Comparison of ENCODE assay signal across 10 cellular contexts in the genomic region with DNA sequence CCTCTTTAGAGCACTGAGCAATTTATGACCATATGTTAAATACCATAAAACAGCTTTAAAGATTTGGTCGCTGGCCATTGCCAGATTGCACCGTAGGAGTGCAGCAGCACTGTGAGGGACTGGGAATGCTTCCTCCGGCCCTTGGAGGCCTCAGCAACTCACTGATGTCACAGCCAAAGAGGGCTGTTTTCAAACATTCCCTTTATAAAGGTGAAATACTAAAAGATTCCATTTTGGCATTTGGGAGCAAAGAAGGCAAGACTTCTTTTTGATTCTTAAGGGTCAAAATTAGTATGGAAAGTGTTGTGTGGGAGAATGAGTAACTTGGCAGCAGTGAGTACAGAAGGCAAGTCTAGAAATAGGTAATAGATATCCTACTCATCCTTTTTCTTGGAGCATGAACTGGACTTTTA.
DNase-seq lines count a peak whose midpoint lies in the region; ATAC-seq and TF ChIP-seq lines count a peak whose summit lies in the region.
"Had no signal": no experiment of that assay in that cellular context is flagged by ENCODE, and none has a peak within 500 bp of the region (broad histone marks: within the 10 kb centered on the region; RNA-seq: fewer than 3 reads in every experiment).

No MANE protein-coding gene starts in this region.

- BruUV-seq in Calu3 (replicated peaks; lab: Mats Ljungman, UMichigan), result no TSS peak

- DNase-seq in Calu3 (no peak), RPMI7951 (ENCODE audit: low read depth) (peak; percentile 62), epithelial cell of prostate (ENCODE audit: low read depth, low spot score) (no peak), HEK293T (ENCODE audit: extremely low spot score) (no peak)
- DNase-seq: NCI-H2029 treated with DMSO at 0.1 percent for 48 hours had no signal

- ATAC-seq in GM21367 (IDR thresholded peaks at IDR 0.05; ENCODE audit: unreplicated experiment) (no peak), GM21360 (IDR thresholded peaks at IDR 0.05; ENCODE audit: unreplicated experiment) (no peak), HG03460 (IDR thresholded peaks at IDR 0.05; ENCODE audit: unreplicated experiment) (no peak)

- H3K36me3 ChIP-seq in rectal smooth muscle tissue (ENCODE audit: control insufficient read depth, insufficient read depth, low read length), result no peaks in the 10 kb centered on the region

- H3K36me3 Mint-ChIP-seq in Calu3 (ENCODE audit: insufficient read depth, unreplicated experiment), result peaks cover 8% of the 10 kb centered on the region

- H3K4me1 ChIP-seq in rectal smooth muscle tissue (ENCODE audit: control insufficient read depth, insufficient read depth, low read length), result peaks cover 15% of the 10 kb centered on the region

- H3K27ac ChIP-seq in epithelial cell of prostate, result peak overlapping the region; percentile 89
- peak overlapping the region; percentile 11 for H3K27ac ChIP-seq in rectal smooth muscle tissue (ENCODE audit: low read depth, low read length)

- H3K4me3 Mint-ChIP-seq in Calu3 (ENCODE audit: low read depth, unreplicated experiment), result no peak overlapping the region

- peak overlapping the region; percentile 89 for H3K27ac Mint-ChIP-seq in Calu3 (ENCODE audit: unreplicated experiment)

- intact Hi-C loops in Calu3 (cut with micrococcal nuclease; ENCODE audit: unreplicated experiment), result loop anchor here (10.0 kb wide), 1 partner anchor 441 kb away; a partner anchor contains a TSS

- no peak overlapping the region for H3K4me3 ChIP-seq in rectal smooth muscle tissue (ENCODE audit: low read length)

- CTCF ChIA-PET in Calu3 (lab: Charles Lee), result no interaction called here
- CTCF ChIA-PET in HEK293T (lab: Yijun Ruan, JAX), result no interaction called here

- no peaks in the 10 kb centered on the region for H3K27me3 Mint-ChIP-seq in Calu3 (ENCODE audit: unreplicated experiment)
- H3K27me3 Mint-ChIP-seq: activated CD4-positive, alpha-beta T cell treated with anti-CD3 and anti-CD28 coated beads, Interleukin-2, amount 10 ng/mL, durations not matched to agents 7 days and 5 days had no signal

- no peaks in the 10 kb centered on the region for H3K27me3 ChIP-seq in rectal smooth muscle tissue (ENCODE audit: control insufficient read depth, insufficient read depth, low read length)

- peaks cover 70% of the 10 kb centered on the region for H3K4me1 Mint-ChIP-seq in Calu3 (ENCODE audit: low read depth, unreplicated experiment)

- H3K9me3 Mint-ChIP-seq in Calu3 (ENCODE audit: low read depth, unreplicated experiment), result no peaks in the 10 kb centered on the region

- TF ChIP-seq CTCF in Calu3 (IDR thresholded peaks at IDR 0.05; ENCODE audit: unreplicated experiment), result no peak

- no peak overlapping the region for H3K9ac ChIP-seq in rectal smooth muscle tissue (ENCODE audit: low read length)

- POLR2A ChIA-PET in HEK293T (lab: Yijun Ruan, JAX), result no interaction called here

TF ChIP-seq in HEK293T, 16 proteins besides CTCF, POLR2A, EP300 and RAD21:
- TF ChIP-seq ZNF384 (IDR thresholded peaks at IDR 0.05), result no peak
